ENCODE assay signal across 1 cellular context in genomic region chr12:53049582-53050318, GRCh38.
TF ChIP-seq lines count a peak whose summit lies in the region.

Gene TNS2, plus strand, starts transcription at chr12:53050065. Its CDS starts 121 bp downstream, at chr12:53050186.

TF ChIP-seq in HepG2, 621 proteins besides CTCF, POLR2A, EP300 and RAD21 (continued from another document and continues in another):
- TF ChIP-seq ARID5B (CRISPR knock-in tag; IDR thresholded peaks at IDR 0.05) (no peak; the same call in 1 of the 2 replicates), RNF2 (conservative IDR thresholded peaks at IDR 0.05; ENCODE audit: low read depth) (no peak), ZNF232 (CRISPR knock-in tag; IDR thresholded peaks at IDR 0.05; ENCODE audit: borderline replicate concordance) (no peak; the same call in 1 of the 2 replicates), MED13 (CRISPR knock-in tag; IDR thresholded peaks at IDR 0.05) (no peak), NFIB (CRISPR knock-in tag; IDR thresholded peaks at IDR 0.05; ENCODE audit: borderline replicate concordance) (no peak), FIP1L1 (IDR thresholded peaks at IDR 0.05; ENCODE audit: borderline replicate concordance, insufficient read depth, low read depth, low read length) (no peak), DPF2 (CRISPR knock-in tag; IDR thresholded peaks at IDR 0.05; ENCODE audit: borderline replicate concordance, low read depth) (no peak), JDP2 (CRISPR knock-in tag; IDR thresholded peaks at IDR 0.05; ENCODE audit: borderline replicate concordance) (no peak), ZNF292 (CRISPR knock-in tag; IDR thresholded peaks at IDR 0.05; ENCODE audit: borderline replicate concordance, low read depth) (peak; percentile 75; the same call in 1 of the 2 replicates), ZNF567 (CRISPR knock-in tag; IDR thresholded peaks at IDR 0.05; ENCODE audit: borderline replicate concordance) (no peak), MAFG (CRISPR knock-in tag; IDR thresholded peaks at IDR 0.05) (no peak; the same call in 1 of the 2 replicates), NKX3-1 (CRISPR knock-in tag; IDR thresholded peaks at IDR 0.05) (no peak), ZNF841 (CRISPR knock-in tag; IDR thresholded peaks at IDR 0.05; ENCODE audit: borderline replicate concordance) (no peak), MTA1 (CRISPR knock-in tag; IDR thresholded peaks at IDR 0.05; ENCODE audit: borderline replicate concordance) (peak; percentile 70; the same call in 1 of the 2 replicates), SRSF1 (optimal IDR thresholded peaks at IDR 0.05; ENCODE audit: low read depth, low read length) (peak; percentile 23), AHDC1 (CRISPR knock-in tag; IDR thresholded peaks at IDR 0.05; ENCODE audit: borderline replicate concordance) (0 out of 2 replicates have a peak, but pooled peaks have one; percentile 27), ZNF460 (CRISPR knock-in tag; IDR thresholded peaks at IDR 0.05; ENCODE audit: borderline replicate concordance) (no peak), ZNF329 (CRISPR knock-in tag; IDR thresholded peaks at IDR 0.05; ENCODE audit: low read depth) (no peak), ZNF251 (CRISPR knock-in tag; IDR thresholded peaks at IDR 0.05) (no peak), TAF1 (CRISPR knock-in tag; IDR thresholded peaks at IDR 0.05) (peak; percentile 69), ZNF12 (CRISPR knock-in tag; IDR thresholded peaks at IDR 0.05) (no peak), ZNF577 (CRISPR knock-in tag; IDR thresholded peaks at IDR 0.05; ENCODE audit: borderline replicate concordance, low read depth) (no peak), ZFP41 (CRISPR knock-in tag; IDR thresholded peaks at IDR 0.05; ENCODE audit: borderline replicate concordance) (no peak), ZNF883 (CRISPR knock-in tag; IDR thresholded peaks at IDR 0.05; ENCODE audit: not compliant biosample characterization) (no peak), ZNF468 (CRISPR knock-in tag; IDR thresholded peaks at IDR 0.05) (no peak), ZNF674 (CRISPR knock-in tag; IDR thresholded peaks at IDR 0.05; ENCODE audit: low read depth) (no peak), TGIF2 (CRISPR knock-in tag; IDR thresholded peaks at IDR 0.05) (peak; percentile 74; the same call in 1 of the 2 replicates), SNAPC2 (CRISPR knock-in tag; IDR thresholded peaks at IDR 0.05) (no peak), ZNF441 (CRISPR knock-in tag; IDR thresholded peaks at IDR 0.05; ENCODE audit: borderline replicate concordance) (peak; percentile 85; the same call in 1 of the 2 replicates)
- TF ChIP-seq, protein P1, sequence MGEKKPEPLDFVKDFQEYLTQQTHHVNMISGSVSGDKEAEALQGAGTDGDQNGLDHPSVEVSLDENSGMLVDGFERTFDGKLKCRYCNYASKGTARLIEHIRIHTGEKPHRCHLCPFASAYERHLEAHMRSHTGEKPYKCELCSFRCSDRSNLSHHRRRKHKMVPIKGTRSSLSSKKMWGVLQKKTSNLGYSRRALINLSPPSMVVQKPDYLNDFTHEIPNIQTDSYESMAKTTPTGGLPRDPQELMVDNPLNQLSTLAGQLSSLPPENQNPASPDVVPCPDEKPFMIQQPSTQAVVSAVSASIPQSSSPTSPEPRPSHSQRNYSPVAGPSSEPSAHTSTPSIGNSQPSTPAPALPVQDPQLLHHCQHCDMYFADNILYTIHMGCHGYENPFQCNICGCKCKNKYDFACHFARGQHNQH (CRISPR knock-in tag; IDR thresholded peaks at IDR 0.05) = peak; percentile 65
- TF ChIP-seq, protein P2, sequence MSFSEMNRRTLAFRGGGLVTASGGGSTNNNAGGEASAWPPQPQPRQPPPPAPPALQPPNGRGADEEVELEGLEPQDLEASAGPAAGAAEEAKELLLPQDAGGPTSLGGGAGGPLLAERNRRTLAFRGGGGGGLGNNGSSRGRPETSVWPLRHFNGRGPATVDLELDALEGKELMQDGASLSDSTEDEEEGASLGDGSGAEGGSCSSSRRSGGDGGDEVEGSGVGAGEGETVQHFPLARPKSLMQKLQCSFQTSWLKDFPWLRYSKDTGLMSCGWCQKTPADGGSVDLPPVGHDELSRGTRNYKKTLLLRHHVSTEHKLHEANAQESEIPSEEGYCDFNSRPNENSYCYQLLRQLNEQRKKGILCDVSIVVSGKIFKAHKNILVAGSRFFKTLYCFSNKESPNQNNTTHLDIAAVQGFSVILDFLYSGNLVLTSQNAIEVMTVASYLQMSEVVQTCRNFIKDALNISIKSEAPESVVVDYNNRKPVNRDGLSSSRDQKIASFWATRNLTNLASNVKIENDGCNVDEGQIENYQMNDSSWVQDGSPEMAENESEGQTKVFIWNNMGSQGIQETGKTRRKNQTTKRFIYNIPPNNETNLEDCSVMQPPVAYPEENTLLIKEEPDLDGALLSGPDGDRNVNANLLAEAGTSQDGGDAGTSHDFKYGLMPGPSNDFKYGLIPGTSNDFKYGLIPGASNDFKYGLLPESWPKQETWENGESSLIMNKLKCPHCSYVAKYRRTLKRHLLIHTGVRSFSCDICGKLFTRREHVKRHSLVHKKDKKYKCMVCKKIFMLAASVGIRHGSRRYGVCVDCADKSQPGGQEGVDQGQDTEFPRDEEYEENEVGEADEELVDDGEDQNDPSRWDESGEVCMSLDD (CRISPR knock-in tag; IDR thresholded peaks at IDR 0.05; ENCODE audit: borderline replicate concordance) = 0 out of 2 replicates have a peak, but pooled peaks have one; percentile 17
- TF ChIP-seq, protein P3, sequence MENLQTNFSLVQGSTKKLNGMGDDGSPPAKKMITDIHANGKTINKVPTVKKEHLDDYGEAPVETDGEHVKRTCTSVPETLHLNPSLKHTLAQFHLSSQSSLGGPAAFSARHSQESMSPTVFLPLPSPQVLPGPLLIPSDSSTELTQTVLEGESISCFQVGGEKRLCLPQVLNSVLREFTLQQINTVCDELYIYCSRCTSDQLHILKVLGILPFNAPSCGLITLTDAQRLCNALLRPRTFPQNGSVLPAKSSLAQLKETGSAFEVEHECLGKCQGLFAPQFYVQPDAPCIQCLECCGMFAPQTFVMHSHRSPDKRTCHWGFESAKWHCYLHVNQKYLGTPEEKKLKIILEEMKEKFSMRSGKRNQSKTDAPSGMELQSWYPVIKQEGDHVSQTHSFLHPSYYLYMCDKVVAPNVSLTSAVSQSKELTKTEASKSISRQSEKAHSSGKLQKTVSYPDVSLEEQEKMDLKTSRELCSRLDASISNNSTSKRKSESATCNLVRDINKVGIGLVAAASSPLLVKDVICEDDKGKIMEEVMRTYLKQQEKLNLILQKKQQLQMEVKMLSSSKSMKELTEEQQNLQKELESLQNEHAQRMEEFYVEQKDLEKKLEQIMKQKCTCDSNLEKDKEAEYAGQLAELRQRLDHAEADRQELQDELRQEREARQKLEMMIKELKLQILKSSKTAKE (CRISPR knock-in tag; IDR thresholded peaks at IDR 0.05; ENCODE audit: borderline replicate concordance) = 0 out of 2 replicates have a peak, but pooled peaks have one; percentile 51
- TF ChIP-seq, protein P4, sequence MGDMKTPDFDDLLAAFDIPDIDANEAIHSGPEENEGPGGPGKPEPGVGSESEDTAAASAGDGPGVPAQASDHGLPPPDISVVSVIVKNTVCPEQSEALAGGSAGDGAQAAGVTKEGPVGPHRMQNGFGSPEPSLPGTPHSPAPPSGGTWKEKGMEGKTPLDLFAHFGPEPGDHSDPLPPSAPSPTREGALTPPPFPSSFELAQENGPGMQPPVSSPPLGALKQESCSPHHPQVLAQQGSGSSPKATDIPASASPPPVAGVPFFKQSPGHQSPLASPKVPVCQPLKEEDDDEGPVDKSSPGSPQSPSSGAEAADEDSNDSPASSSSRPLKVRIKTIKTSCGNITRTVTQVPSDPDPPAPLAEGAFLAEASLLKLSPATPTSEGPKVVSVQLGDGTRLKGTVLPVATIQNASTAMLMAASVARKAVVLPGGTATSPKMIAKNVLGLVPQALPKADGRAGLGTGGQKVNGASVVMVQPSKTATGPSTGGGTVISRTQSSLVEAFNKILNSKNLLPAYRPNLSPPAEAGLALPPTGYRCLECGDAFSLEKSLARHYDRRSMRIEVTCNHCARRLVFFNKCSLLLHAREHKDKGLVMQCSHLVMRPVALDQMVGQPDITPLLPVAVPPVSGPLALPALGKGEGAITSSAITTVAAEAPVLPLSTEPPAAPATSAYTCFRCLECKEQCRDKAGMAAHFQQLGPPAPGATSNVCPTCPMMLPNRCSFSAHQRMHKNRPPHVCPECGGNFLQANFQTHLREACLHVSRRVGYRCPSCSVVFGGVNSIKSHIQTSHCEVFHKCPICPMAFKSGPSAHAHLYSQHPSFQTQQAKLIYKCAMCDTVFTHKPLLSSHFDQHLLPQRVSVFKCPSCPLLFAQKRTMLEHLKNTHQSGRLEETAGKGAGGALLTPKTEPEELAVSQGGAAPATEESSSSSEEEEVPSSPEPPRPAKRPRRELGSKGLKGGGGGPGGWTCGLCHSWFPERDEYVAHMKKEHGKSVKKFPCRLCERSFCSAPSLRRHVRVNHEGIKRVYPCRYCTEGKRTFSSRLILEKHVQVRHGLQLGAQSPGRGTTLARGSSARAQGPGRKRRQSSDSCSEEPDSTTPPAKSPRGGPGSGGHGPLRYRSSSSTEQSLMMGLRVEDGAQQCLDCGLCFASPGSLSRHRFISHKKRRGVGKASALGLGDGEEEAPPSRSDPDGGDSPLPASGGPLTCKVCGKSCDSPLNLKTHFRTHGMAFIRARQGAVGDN (CRISPR knock-in tag; IDR thresholded peaks at IDR 0.05) = peak; percentile 80
- TF ChIP-seq, protein P5, sequence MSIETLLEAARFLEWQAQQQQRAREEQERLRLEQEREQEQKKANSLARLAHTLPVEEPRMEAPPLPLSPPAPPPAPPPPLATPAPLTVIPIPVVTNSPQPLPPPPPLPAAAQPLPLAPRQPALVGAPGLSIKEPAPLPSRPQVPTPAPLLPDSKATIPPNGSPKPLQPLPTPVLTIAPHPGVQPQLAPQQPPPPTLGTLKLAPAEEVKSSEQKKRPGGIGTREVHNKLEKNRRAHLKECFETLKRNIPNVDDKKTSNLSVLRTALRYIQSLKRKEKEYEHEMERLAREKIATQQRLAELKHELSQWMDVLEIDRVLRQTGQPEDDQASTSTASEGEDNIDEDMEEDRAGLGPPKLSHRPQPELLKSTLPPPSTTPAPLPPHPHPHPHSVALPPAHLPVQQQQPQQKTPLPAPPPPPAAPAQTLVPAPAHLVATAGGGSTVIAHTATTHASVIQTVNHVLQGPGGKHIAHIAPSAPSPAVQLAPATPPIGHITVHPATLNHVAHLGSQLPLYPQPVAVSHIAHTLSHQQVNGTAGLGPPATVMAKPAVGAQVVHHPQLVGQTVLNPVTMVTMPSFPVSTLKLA (IDR thresholded peaks at IDR 0.05) = no peak
